1 cellular context compared by ENCODE assay signal in genomic region chr3:46031747-46032146, GRCh38.
TF ChIP-seq lines count a peak whose summit lies in the region.

No MANE protein-coding gene starts in this region.

TF ChIP-seq in HepG2, 621 proteins besides CTCF, POLR2A, EP300 and RAD21:
- TF ChIP-seq ZFP1 (CRISPR knock-in tag; IDR thresholded peaks at IDR 0.05): no peak
- TF ChIP-seq ZFP36L1 (CRISPR knock-in tag; IDR thresholded peaks at IDR 0.05): no peak
- TF ChIP-seq ZNF550 (CRISPR knock-in tag; IDR thresholded peaks at IDR 0.05; ENCODE audit: borderline replicate concordance): no peak
- TF ChIP-seq HNF4G (IDR thresholded peaks at IDR 0.05; ENCODE audit: borderline replicate concordance, low read depth, low read length): no peak
- TF ChIP-seq HNF4G (CRISPR knock-in tag; IDR thresholded peaks at IDR 0.05; ENCODE audit: borderline replicate concordance, low read depth): no peak
- TF ChIP-seq FOSL2 (CRISPR knock-in tag; IDR thresholded peaks at IDR 0.05): no peak
- no peak for TF ChIP-seq MBNL3 (CRISPR knock-in tag; conservative IDR thresholded peaks at IDR 0.05)
- no peak for TF ChIP-seq ZNF670 (CRISPR knock-in tag; IDR thresholded peaks at IDR 0.05; ENCODE audit: borderline replicate concordance)
- TF ChIP-seq PHF21A (CRISPR knock-in tag; IDR thresholded peaks at IDR 0.05): no peak
- TF ChIP-seq HBP1 (CRISPR knock-in tag; IDR thresholded peaks at IDR 0.05; ENCODE audit: low read depth): no peak
- no peak for TF ChIP-seq TSC22D2 (CRISPR knock-in tag; IDR thresholded peaks at IDR 0.05; ENCODE audit: borderline replicate concordance)
- no peak; the same call in 1 of the 2 replicates for TF ChIP-seq HNF4A (CRISPR knock-in tag; IDR thresholded peaks at IDR 0.05)
- no peak for TF ChIP-seq ZNF710 (CRISPR knock-in tag; IDR thresholded peaks at IDR 0.05; ENCODE audit: borderline replicate concordance)
- no peak for TF ChIP-seq HHEX (CRISPR knock-in tag; IDR thresholded peaks at IDR 0.05)
- no peak for TF ChIP-seq PBX2 (CRISPR knock-in tag; IDR thresholded peaks at IDR 0.05)
- TF ChIP-seq SMARCC2 (IDR thresholded peaks at IDR 0.05): no peak
- no peak for TF ChIP-seq ZNF652 (CRISPR knock-in tag; IDR thresholded peaks at IDR 0.05; ENCODE audit: borderline replicate concordance, low read depth)
- no peak for TF ChIP-seq ZNF780A (CRISPR knock-in tag; IDR thresholded peaks at IDR 0.05)
- TF ChIP-seq BCLAF1 (IDR thresholded peaks at IDR 0.05): no peak
- no peak for TF ChIP-seq FOXP1 (IDR thresholded peaks at IDR 0.05)
- no peak for TF ChIP-seq FOXP1 (CRISPR knock-in tag; IDR thresholded peaks at IDR 0.05)
- TF ChIP-seq PAWR (CRISPR knock-in tag; IDR thresholded peaks at IDR 0.05; ENCODE audit: borderline replicate concordance): no peak
